9 cellular contexts compared by ENCODE assay signal in genomic region chr17:13601776-13602551, GRCh38. TPM values are rescaled to one million over a fixed set of nuclear protein-coding genes. Genes with fewer than 3 reads are reported as not detected.
DNase-seq lines count a peak whose midpoint lies in the region; ATAC-seq and TF ChIP-seq lines count a peak whose summit lies in the region.
"Had no signal": no experiment of that assay in that cellular context is flagged by ENCODE, and none has a peak within 500 bp of the region (broad histone marks: within the 10 kb centered on the region; RNA-seq: fewer than 3 reads in every experiment).

HS3ST3A1 (minus strand) TSS chr17:13601929; CDS start chr17:13601129, 800 bp downstream.

- ATAC-seq in GM18870 (IDR thresholded peaks at IDR 0.05; ENCODE audit: unreplicated experiment), result no peak
- no peak for ATAC-seq in sciatic nerve

- H3K27me3 Mint-ChIP-seq in endodermal cell (ENCODE audit: insufficient read depth) (peaks cover 64% of the 10 kb centered on the region), mesothelial cell of epicardium (ENCODE audit: low read depth) (peaks cover 51% of the 10 kb centered on the region)

- peak; percentile 92 for DNase-seq in ELF-1 (ENCODE audit: low read depth, low spot score)
- peak; percentile 78 to 84 for DNase-seq in SJSA1 (ENCODE audit: low read depth in 1 of 2, low spot score in 2 of 2)
- peak; percentile 97 for DNase-seq in endodermal cell
- DNase-seq in mesothelial cell of epicardium (ENCODE audit: low spot score in 2 of 2, unreplicated experiment in 2 of 2), result peak; percentile 48 to 74
- DNase-seq in NCI-H446 treated with DMSO at 0.1 percent for 48 hours (lab: John Stamatoyannopoulos, UW), result no peak
- DNase-seq in DMS153 treated with DMSO at 0.1 percent for 48 hours (lab: John Stamatoyannopoulos, UW; ENCODE audit: unreplicated experiment), result no peak
- no peak for DNase-seq in sciatic nerve (ENCODE audit: low spot score)

- H3K27ac ChIP-seq in SJSA1, result peak within 1 kb of the TSS; percentile 67
- peak within 1 kb of the TSS; percentile 21 for H3K27ac ChIP-seq in endodermal cell (ENCODE audit: low read depth, low read length)
- H3K27ac ChIP-seq: HL-60 had no signal

- H3K4me3 ChIP-seq in SJSA1 (peak within 1 kb of the TSS; percentile 76), endodermal cell (ENCODE audit: low read length) (peak within 1 kb of the TSS; percentile 86)

- 0 to 5% methylated on average over 4 to 59 of the region's 61 CpGs for WGBS in endodermal cell (ENCODE audit: insufficient coverage in 1 of 2, insufficient read length in 1 of 2), 2 experiments

- peak within 1 kb of the TSS; percentile 38 for H3K9ac ChIP-seq in endodermal cell (ENCODE audit: extremely low read depth, low read length, poor library complexity, severe bottlenecking)

- H3K36me3 ChIP-seq in SJSA1, result no peaks in the 10 kb centered on the region; the same call in 1 of the 2 replicates
- H3K36me3 ChIP-seq in endodermal cell (ENCODE audit: control insufficient read depth, insufficient read depth, low read length), result no peaks in the 10 kb centered on the region

- H3K27me3 ChIP-seq in SJSA1 (replicated peaks), result no peaks in the 10 kb centered on the region
- peaks cover 29% of the 10 kb centered on the region for H3K27me3 ChIP-seq in endodermal cell (ENCODE audit: control insufficient read depth, insufficient read depth, low read length, poor library complexity, severe bottlenecking)

- intact Hi-C loops in sciatic nerve (cut with DNase I), result no loop called here

- H3K4me1 ChIP-seq in SJSA1 (replicated peaks) (peaks cover 24% of the 10 kb centered on the region), endodermal cell (ENCODE audit: control insufficient read depth, insufficient read depth, low read length) (no peaks in the 10 kb centered on the region)

- H3K36me3 Mint-ChIP-seq in endodermal cell (ENCODE audit: low read depth) (no peaks in the 10 kb centered on the region), mesothelial cell of epicardium (no peaks in the 10 kb centered on the region)

- peak within 1 kb of the TSS; percentile 76 for H3K4me3 Mint-ChIP-seq in endodermal cell
- peak within 1 kb of the TSS; percentile 94 for H3K4me3 Mint-ChIP-seq in mesothelial cell of epicardium

- H3K9me3 Mint-ChIP-seq in endodermal cell (peaks cover 4% of the 10 kb centered on the region), mesothelial cell of epicardium (no peaks in the 10 kb centered on the region)

- H3K27ac Mint-ChIP-seq in endodermal cell (peak within 1 kb of the TSS; percentile 86), mesothelial cell of epicardium (peak within 1 kb of the TSS; percentile 94)

- H3K4me1 Mint-ChIP-seq in endodermal cell (peaks cover 19% of the 10 kb centered on the region), mesothelial cell of epicardium (peaks cover 33% of the 10 kb centered on the region)

- TF ChIP-seq CTCF in endodermal cell (conservative IDR thresholded peaks at IDR 0.05), result no peak
- no peak for TF ChIP-seq CTCF in mesothelial cell of epicardium (IDR thresholded peaks at IDR 0.05; ENCODE audit: unreplicated experiment)

- no peaks in the 10 kb centered on the region for H3K9me3 ChIP-seq in SJSA1 (replicated peaks)
- no peaks in the 10 kb centered on the region for H3K9me3 ChIP-seq in endodermal cell (ENCODE audit: control insufficient read depth, low read length)

RNA-seq across cellular contexts. Expression of gene HS3ST3A1, which starts in this region (rescaled TPM):
- 12.9 and 16.8 TPM in 2 replicates for total RNA-seq in SJSA1 (2014; rRNA removed; shearing (Covaris generic))
- total RNA-seq in endodermal cell (1 to 10 TPM; 1.9 to 2.4 TPM), mesothelial cell of epicardium (8.8 to 10.2 TPM (median 10.2 TPM) in 3 replicates), sciatic nerve (1.0 TPM)
- 4.1 TPM for polyA plus RNA-seq in endodermal cell (2013, experiment 1 of 2)
- 4.3 TPM for polyA plus RNA-seq in endodermal cell (2013, experiment 2 of 2)

Comparison
In these comparisons a context has a peak if more than half of its experiments do, and no peak if none do; other contexts are left out.
1. DNase-seq: peak in ELF-1 (single experiment), SJSA1 (2 of 2), endodermal cell (single experiment) and mesothelial cell of epicardium (2 of 2); none in NCI-H446 treated with DMSO at 0.1 percent for 48 hours (single experiment), DMS153 treated with DMSO at 0.1 percent for 48 hours (single experiment) and sciatic nerve (single experiment).